In the genomic region with DNA sequence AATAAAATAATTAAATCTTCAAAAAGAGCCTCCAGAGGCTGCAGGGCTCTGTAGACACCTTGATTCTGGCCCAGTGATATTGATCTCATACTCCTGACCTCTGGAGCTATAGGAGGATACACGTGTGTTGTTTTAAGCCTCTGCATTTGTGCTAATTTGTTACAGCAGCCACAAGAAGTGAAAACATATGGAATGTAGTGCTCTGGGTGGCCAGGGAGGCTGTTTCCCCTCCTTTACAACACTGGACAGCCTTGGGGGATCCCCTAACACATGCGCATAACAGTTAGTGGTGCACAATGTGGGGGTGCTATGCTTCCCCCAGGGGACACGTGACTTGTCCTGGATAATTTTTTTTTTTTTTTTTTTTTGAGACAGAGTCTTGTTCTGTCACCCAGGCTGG, we compare ENCODE assay signal across 33 cellular contexts. TPM values are rescaled to one million over a fixed set of nuclear protein-coding genes. Genes with fewer than 3 reads are reported as not detected.
"Had no signal": no experiment of that assay in that cellular context is flagged by ENCODE, and none has a peak within 500 bp of the region (broad histone marks: within the 10 kb centered on the region; RNA-seq: fewer than 3 reads in every experiment).

No MANE protein-coding gene starts in this region.

- ATAC-seq: activated CD8-positive, alpha-beta T cell treated with anti-CD3 and anti-CD28 coated beads for 36 hours; activated T-cell treated with anti-CD3 and anti-CD28 coated beads, Interleukin-2, amount 50 U/mL, for 4 hours; activated T-helper 17 cell treated with anti-CD3 and anti-CD28 coated beads, Interleukin-2, amount 50 U/mL, for 72 hours; effector memory CD8-positive, alpha-beta T cell; gastroesophageal sphincter; stimulated activated effector memory CD8-positive, alpha-beta T cell treated with anti-CD3 and anti-CD28 coated beads, Interleukin-12 subunit alpha, Interleukin-12 subunit beta, amount 100 ng/mL, for 72 hours had no signal

- H3K27ac ChIP-seq: gastroesophageal sphincter, hepatocyte, left ventricle myocardium inferior, neutrophil, ovary, sigmoid colon, thoracic aorta had no signal

- H3K9me3 ChIP-seq: gastroesophageal sphincter, left ventricle myocardium inferior, neutrophil, ovary, sigmoid colon, thoracic aorta had no signal

- H3K27ac Mint-ChIP-seq: activated B cell treated with CpG ODN at 0.5 μM for 24 hours; activated CD8-positive, alpha-beta T cell treated with anti-CD3 and anti-CD28 coated beads for 36 hours; activated T-helper 17 cell treated with anti-CD3 and anti-CD28 coated beads, Interleukin-2, amount 50 U/mL, for 72 hours; nephron; progenitor cell of endocrine pancreas; stimulated activated effector memory CD8-positive, alpha-beta T cell treated with anti-CD3 and anti-CD28 coated beads, Interleukin-12 subunit alpha, Interleukin-12 subunit beta, amount 100 ng/mL, for 72 hours; stimulated activated naive CD8-positive, alpha-beta T cell treated with anti-CD3 and anti-CD28 coated beads, Interleukin-15, Interleukin-2, amounts not matched to agents 100 ng/mL and 50 ng/mL, for 24 hours had no signal

- H3K4me3 Mint-ChIP-seq: activated B cell treated with CpG ODN at 0.5 μM for 24 hours; activated CD8-positive, alpha-beta T cell treated with anti-CD3 and anti-CD28 coated beads for 36 hours; activated T-cell treated with anti-CD3 and anti-CD28 coated beads, Interleukin-2, amount 50 U/mL, for 4 hours; activated T-helper 17 cell treated with anti-CD3 and anti-CD28 coated beads, Interleukin-2, amount 50 U/mL, for 72 hours; effector memory CD8-positive, alpha-beta T cell; nephron; stimulated activated effector memory CD8-positive, alpha-beta T cell treated with anti-CD3 and anti-CD28 coated beads, Interleukin-12 subunit alpha, Interleukin-12 subunit beta, amount 100 ng/mL, for 72 hours; stimulated activated naive CD8-positive, alpha-beta T cell treated with anti-CD3 and anti-CD28 coated beads, Interleukin-15, Interleukin-2, amounts not matched to agents 100 ng/mL and 50 ng/mL, for 24 hours had no signal

- H3K9me3 Mint-ChIP-seq: activated B cell treated with CpG ODN at 0.5 μM for 24 hours; activated CD8-positive, alpha-beta T cell treated with anti-CD3 and anti-CD28 coated beads for 36 hours; activated T-cell treated with anti-CD3 and anti-CD28 coated beads, Interleukin-2, amount 50 U/mL, for 4 hours; activated T-helper 17 cell treated with anti-CD3 and anti-CD28 coated beads, Interleukin-2, amount 50 U/mL, for 72 hours; effector memory CD8-positive, alpha-beta T cell; nephron; stimulated activated effector memory CD8-positive, alpha-beta T cell treated with anti-CD3 and anti-CD28 coated beads, Interleukin-12 subunit alpha, Interleukin-12 subunit beta, amount 100 ng/mL, for 72 hours; stimulated activated naive CD8-positive, alpha-beta T cell treated with anti-CD3 and anti-CD28 coated beads, Interleukin-15, Interleukin-2, amounts not matched to agents 100 ng/mL and 50 ng/mL, for 24 hours had no signal

- DNase-seq: activated B cell treated with CpG ODN at 0.5 μM for 24 hours; activated CD4-positive, alpha-beta T cell treated with anti-CD3 and anti-CD28 coated beads, Interleukin-2, amount 50 U/mL, for 1 hour; activated CD8-positive, alpha-beta T cell treated with anti-CD3 and anti-CD28 coated beads for 36 hours; activated gamma-delta T cell treated with Interleukin-2 at 50 U/mL for 16 hours; activated naive CD4-positive, alpha-beta T cell treated with anti-CD3 and anti-CD28 coated beads, Interleukin-2, amount 50 U/mL, for 16 hours; activated T-cell treated with anti-CD3 and anti-CD28 coated beads, Interleukin-2, amount 50 U/mL, for 4 hours; amniotic stem cell; caudate nucleus; cortex of kidney; effector memory CD8-positive, alpha-beta T cell; erythroblast; islet precursor cell; left ventricle myocardium inferior; ovary; retina; sigmoid colon; small intestine; stimulated activated CD4-positive, alpha-beta T cell treated with anti-CD3 and anti-CD28 coated beads, Interleukin-4, amount 100 ng/mL, for 24 hours; T1000 had no signal

- FAIRE-seq: small intestine, urothelium cell line had no signal

- H3K4me3 ChIP-seq: gastroesophageal sphincter, hepatocyte, left ventricle myocardium inferior, lung, ovary, sigmoid colon, thoracic aorta had no signal

- H3K36me3 ChIP-seq: gastroesophageal sphincter, left ventricle myocardium inferior, neutrophil, ovary, sigmoid colon, thoracic aorta had no signal

- H3K27me3 Mint-ChIP-seq: activated B cell treated with CpG ODN at 0.5 μM for 24 hours; activated CD8-positive, alpha-beta T cell treated with anti-CD3 and anti-CD28 coated beads for 36 hours; activated T-helper 17 cell treated with anti-CD3 and anti-CD28 coated beads, Interleukin-2, amount 50 U/mL, for 72 hours; effector memory CD8-positive, alpha-beta T cell; progenitor cell of endocrine pancreas; stimulated activated naive CD8-positive, alpha-beta T cell treated with anti-CD3 and anti-CD28 coated beads, Interleukin-15, Interleukin-2, amounts not matched to agents 100 ng/mL and 50 ng/mL, for 24 hours had no signal

- H3K27me3 ChIP-seq: gastroesophageal sphincter, hepatocyte, neutrophil, ovary, sigmoid colon had no signal

- H3K4me2 ChIP-seq: hepatocyte had no signal

- H2AFZ ChIP-seq: hepatocyte had no signal

RNA-seq across cellular contexts. Expression of gene SEPTIN12, which starts 16.5 kb away (rescaled TPM):
- total RNA-seq: activated B cell treated with CpG ODN at 0.5 μM for 24 hours; activated CD8-positive, alpha-beta T cell treated with anti-CD3 and anti-CD28 coated beads for 36 hours; activated T-cell treated with anti-CD3 and anti-CD28 coated beads, Interleukin-2, amount 50 U/mL, for 4 hours; activated T-helper 17 cell treated with anti-CD3 and anti-CD28 coated beads, Interleukin-2, amount 50 U/mL, for 72 hours; chondrocyte; gastroesophageal sphincter; hepatocyte; left ventricle myocardium inferior; lung; mucosa of gallbladder; progenitor cell of endocrine pancreas; sigmoid colon; subcutaneous adipose tissue; thoracic aorta had no signal
- polyA plus RNA-seq: hepatocyte, lung, ovary, small intestine had no signal

RNA-seq across cellular contexts. Expression of gene SMIM22, which starts 23.5 kb away (rescaled TPM):
- total RNA-seq: activated B cell treated with CpG ODN at 0.5 μM for 24 hours; activated CD8-positive, alpha-beta T cell treated with anti-CD3 and anti-CD28 coated beads for 36 hours; activated T-cell treated with anti-CD3 and anti-CD28 coated beads, Interleukin-2, amount 50 U/mL, for 4 hours; activated T-helper 17 cell treated with anti-CD3 and anti-CD28 coated beads, Interleukin-2, amount 50 U/mL, for 72 hours; chondrocyte; gastroesophageal sphincter; hepatocyte; left ventricle myocardium inferior; progenitor cell of endocrine pancreas; sigmoid colon; subcutaneous adipose tissue; thoracic aorta had no signal
- polyA plus RNA-seq: ovary had no signal

RNA-seq across cellular contexts. Expression of gene DNAAF8, which starts 37.3 kb away (rescaled TPM):
- total RNA-seq: activated T-helper 17 cell treated with anti-CD3 and anti-CD28 coated beads, Interleukin-2, amount 50 U/mL, for 72 hours; thoracic aorta had no signal
